In genomic region chr4:183503497-183504063, GRCh38 we compare ENCODE assay signal across 8 cellular contexts. TPM values are rescaled to one million over a fixed set of nuclear protein-coding genes. Genes with fewer than 3 reads are reported as not detected.
DNase-seq lines count a peak whose midpoint lies in the region; ATAC-seq, FAIRE-seq and TF ChIP-seq lines count a peak whose summit lies in the region.

No MANE protein-coding gene starts in this region.

- peak; percentile 0 for ATAC-seq in GM21381 (IDR thresholded peaks at IDR 0.05; ENCODE audit: unreplicated experiment)
- ATAC-seq in right lobe of liver, result peak in 1 of 4 donors; percentile 1

- intact Hi-C loops in ascending aorta (cut with DNase I), result loop anchor here (1.0 to 10.0 kb wide), 7 partner anchors 59 to 1321 kb away; partner anchors contain the start of genes ACSL1, CASP3, CDKN2AIP and PRIMPOL
- intact Hi-C loops in right lobe of liver (cut with DNase I), result no loop called here

- H3K36me3 ChIP-seq in ascending aorta (no peaks in the 10 kb centered on the region), right lobe of liver (no peaks in the 10 kb centered on the region), tibial nerve (no peaks in the 10 kb centered on the region)

- no peak for TF ChIP-seq EP300 in tibial nerve (IDR thresholded peaks at IDR 0.05)

- H3K27ac ChIP-seq in ascending aorta (peak overlapping the region; percentile 92 to 95), right lobe of liver (peak overlapping the region; percentile 74 to 96 (median 92)), tibial nerve (peak overlapping the region; percentile 96 to 98 (median 98))

- H3K4me1 ChIP-seq in ascending aorta (peaks cover 4 to 16% of the 10 kb centered on the region in 2 donors), right lobe of liver (peaks cover 0 to 18% (median 4%) of the 10 kb centered on the region in 4 donors), tibial nerve (peaks cover 0 to 39% (median 5%) of the 10 kb centered on the region in 4 donors)

- H3K9me3 ChIP-seq in ascending aorta (no peaks in the 10 kb centered on the region), right lobe of liver (no peaks in the 10 kb centered on the region), tibial nerve (no peaks in the 10 kb centered on the region)

- TF ChIP-seq POLR2A in right lobe of liver (IDR thresholded peaks at IDR 0.05) (no peak), tibial nerve (IDR thresholded peaks at IDR 0.05) (no peak)

- TF ChIP-seq CTCF in ascending aorta (IDR thresholded peaks at IDR 0.05) (no peak), right lobe of liver (IDR thresholded peaks at IDR 0.05) (no peak), tibial nerve (IDR thresholded peaks at IDR 0.05) (no peak)

- WGBS in right lobe of liver (ENCODE audit: insufficient coverage, low coverage, low lambda C conversion rate, missing lambda C conversion rate), result under 1% methylated on average over 15 of the region's 15 CpGs
- WGBS in tibial nerve, 2 donors, result 1 to 2% methylated on average over 14 to 15 of the region's 15 CpGs

- no peak for FAIRE-seq in HTR-8/SVneo (lab: Jason Lieb, UNC)

- no peaks in the 10 kb centered on the region for H3K27me3 ChIP-seq in ascending aorta
- H3K27me3 ChIP-seq in right lobe of liver, result no peaks in the 10 kb centered on the region
- no peaks in the 10 kb centered on the region for H3K27me3 ChIP-seq in tibial nerve

- DNase-seq in NCI-H2081 (lab: John Stamatoyannopoulos, UW) (peak; percentile 10 to 46), NCI-H2081 treated with DMSO at 0.1 percent for 48 hours (lab: John Stamatoyannopoulos, UW) (no peak), HTR-8/SVneo (ENCODE audit: insufficient read length, low spot score) (peak; percentile 34), ascending aorta (ENCODE audit: low spot score in 2 of 2) (no peak), right lobe of liver (no peak), tibial nerve (ENCODE audit: low spot score in 2 of 2) (peak in 1 of 2 donors; percentile 21), NCI-H510A treated with DMSO at 0.1 percent for 48 hours (lab: John Stamatoyannopoulos, UW) (no peak)

- H3K4me3 ChIP-seq in ascending aorta (peak overlapping the region; percentile 85 to 98), right lobe of liver (peak overlapping the region; percentile 81 to 96 (median 92)), tibial nerve (peak overlapping the region; percentile 57 to 98 (median 94))

RNA-seq across cellular contexts. Expression of gene ING2, which starts 1.3 kb away (rescaled TPM):
- total RNA-seq in ascending aorta, result 6.9 TPM
- total RNA-seq in right lobe of liver, result 1 to 10 TPM; 3.5 to 7.3 (median 5.6) TPM
- 10 to 100 TPM in 3 of 4 donors, 1 to 10 TPM in 1; 9.6 to 32.3 (median 16.3) TPM for total RNA-seq in tibial nerve

RNA-seq across cellular contexts. Expression of gene CDKN2AIP, which starts 59.1 kb away (rescaled TPM):
- total RNA-seq in ascending aorta (34.5 TPM), right lobe of liver (10 to 100 TPM in 1 of 6 experiments, 1 to 10 TPM in 5; 5.6 to 10.6 (median 6.8) TPM), tibial nerve (10 to 100 TPM; 18.6 to 42.0 (median 31.0) TPM)

Comparison
In these comparisons a context has a peak if more than half of its experiments do, and no peak if none do; other contexts are left out.
1. DNase-seq: peak in NCI-H2081 (2 of 2) and HTR-8/SVneo (single experiment); none in NCI-H2081 treated with DMSO at 0.1 percent for 48 hours (single experiment), ascending aorta (0 of 2), right lobe of liver (0 of 3) and NCI-H510A treated with DMSO at 0.1 percent for 48 hours (single experiment).
2. Peak in every context shown above with its lines, with median percentiles within 50 percentile points of each other: H3K27ac ChIP-seq and H3K4me3 ChIP-seq.